In the genomic region with DNA sequence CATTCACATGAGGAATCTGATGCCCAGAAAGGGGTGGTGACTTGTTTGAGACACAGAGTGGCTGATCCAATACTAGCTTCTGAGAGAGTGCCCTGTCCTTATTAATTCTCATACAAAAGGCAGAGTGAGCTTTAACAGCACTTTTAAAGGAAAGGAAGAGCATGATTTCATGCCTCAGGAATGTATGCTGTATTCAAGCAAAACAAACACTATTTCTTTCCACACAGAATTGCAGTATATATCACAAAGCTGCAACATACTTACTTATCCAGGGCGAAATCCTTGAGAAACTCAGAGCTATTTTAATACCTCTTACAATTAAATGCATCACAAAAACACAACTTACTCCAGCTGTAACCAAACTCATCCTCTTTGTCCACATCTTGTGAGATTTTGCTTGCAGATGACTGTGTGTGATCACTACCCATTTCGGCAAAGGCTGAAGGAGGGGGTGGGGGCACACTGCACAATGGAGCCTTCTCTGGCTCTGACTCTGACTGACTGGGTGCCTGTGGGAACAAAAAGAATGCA, we compare ENCODE assay signal across 11 cellular contexts.
DNase-seq lines count a peak whose midpoint lies in the region; ATAC-seq and TF ChIP-seq lines count a peak whose summit lies in the region.
"Had no signal": no experiment of that assay in that cellular context is flagged by ENCODE, and none has a peak within 500 bp of the region (broad histone marks: within the 10 kb centered on the region; RNA-seq: fewer than 3 reads in every experiment).

No MANE protein-coding gene starts in this region.

- H3K9me3 ChIP-seq in mesenchymal stem cell (ENCODE audit: control insufficient read depth, low read length) = no peaks in the 10 kb centered on the region
- H3K9me3 ChIP-seq: BLaER1 treated with 17β-estradiol and CSF1 and Interleukin-3, amounts not matched to agents 10 nM and 100 nM; right lobe of liver had no signal

- WGBS in mesenchymal stem cell = 3% methylated on average over 2 of the region's 2 CpGs

- H3K27me3 ChIP-seq in ACC112 (ENCODE audit: insufficient read depth, low read length) = no peaks in the 10 kb centered on the region
- H3K27me3 ChIP-seq in mesenchymal stem cell (ENCODE audit: control insufficient read depth in 1 of 2, insufficient read depth in 1 of 2, low read length in 2 of 2) = no peaks in the 10 kb centered on the region
- H3K27me3 ChIP-seq: BLaER1 treated with 17β-estradiol and CSF1 and Interleukin-3, amounts not matched to agents 10 nM and 100 nM; right lobe of liver had no signal

- H3K18ac ChIP-seq in mesenchymal stem cell (ENCODE audit: low read depth in 1 of 2, low read length in 2 of 2) = peak overlapping the region in 1 of 2 experiments; percentile 18

- no peak overlapping the region for H2BK15ac ChIP-seq in mesenchymal stem cell (ENCODE audit: low read depth, poor library complexity, severe bottlenecking)

- no peak overlapping the region for H2BK5ac ChIP-seq in mesenchymal stem cell (ENCODE audit: low read depth, low read length, poor library complexity, severe bottlenecking)

- H3K27ac ChIP-seq in ACC112 (ENCODE audit: low read depth, low read length) (peak overlapping the region; percentile 77), coronary artery (peak overlapping the region in 1 of 2 donors; percentile 31), mesenchymal stem cell (ENCODE audit: low read length, poor library complexity, severe bottlenecking) (peak overlapping the region; percentile 95)
- H3K27ac ChIP-seq: BLaER1 treated with 17β-estradiol and CSF1 and Interleukin-3, amounts not matched to agents 10 nM and 100 nM; KMS-11 had no signal

- H3K9ac ChIP-seq in mesenchymal stem cell (ENCODE audit: low read length) = peak overlapping the region; percentile 56
- H3K9ac ChIP-seq: BLaER1 treated with 17β-estradiol and CSF1 and Interleukin-3, amounts not matched to agents 10 nM and 100 nM; KMS-11 had no signal

- H4K91ac ChIP-seq in mesenchymal stem cell (ENCODE audit: low read length) = no peak overlapping the region

- H2AFZ ChIP-seq in ACC112 (ENCODE audit: low read length, unreplicated experiment) (peak overlapping the region; percentile 62), mesenchymal stem cell (ENCODE audit: low read depth, low read length) (no peak overlapping the region)

- peaks cover 30% of the 10 kb centered on the region for H3K4me1 ChIP-seq in ACC112 (ENCODE audit: control insufficient read depth, insufficient read depth, low read length, unreplicated experiment)
- no peaks in the 10 kb centered on the region for H3K4me1 ChIP-seq in mesenchymal stem cell (ENCODE audit: control insufficient read depth, insufficient read depth, low read depth, low read length)
- H3K4me1 ChIP-seq: BLaER1 treated with 17β-estradiol and CSF1 and Interleukin-3, amounts not matched to agents 10 nM and 100 nM had no signal

- H3K4me2 ChIP-seq in mesenchymal stem cell (ENCODE audit: low read length, poor library complexity, severe bottlenecking) = peak overlapping the region; percentile 57
- H3K4me2 ChIP-seq: BLaER1 treated with 17β-estradiol and CSF1 and Interleukin-3, amounts not matched to agents 10 nM and 100 nM; KMS-11 had no signal

- peaks cover 7% of the 10 kb centered on the region for H3K79me1 ChIP-seq in mesenchymal stem cell (replicated peaks; ENCODE audit: low read length, poor library complexity, severe bottlenecking)

- H3K36me3 ChIP-seq in ACC112 (ENCODE audit: insufficient read depth, low read length) = peaks cover 20% of the 10 kb centered on the region; the same call in 1 of the 2 replicates
- H3K36me3 ChIP-seq in mesenchymal stem cell (ENCODE audit: control insufficient read depth in 1 of 2, insufficient read depth in 2 of 2, low read depth in 1 of 2, low read length in 2 of 2) = peaks cover 7 to 43% of the 10 kb centered on the region in 2 experiments
- H3K36me3 ChIP-seq: BLaER1 treated with 17β-estradiol and CSF1 and Interleukin-3, amounts not matched to agents 10 nM and 100 nM had no signal

- no peak overlapping the region for H2BK120ac ChIP-seq in mesenchymal stem cell (ENCODE audit: low read depth, low read length)

- no peak overlapping the region for H2AK5ac ChIP-seq in mesenchymal stem cell (ENCODE audit: low read length, severe bottlenecking)

- H3K4me3 ChIP-seq in ACC112 (ENCODE audit: low read depth, low read length) (peak overlapping the region; percentile 73), coronary artery (peak overlapping the region; percentile 23), mesenchymal stem cell (ENCODE audit: insufficient read depth in 1 of 2, low read depth in 1 of 2, low read length in 2 of 2) (peak overlapping the region in 1 of 2 experiments; percentile 22)
- H3K4me3 ChIP-seq: BLaER1 treated with 17β-estradiol and CSF1 and Interleukin-3, amounts not matched to agents 10 nM and 100 nM; right lobe of liver had no signal

- H4K8ac ChIP-seq in mesenchymal stem cell (ENCODE audit: low read length) = no peak overlapping the region

- no peaks in the 10 kb centered on the region for H3K79me2 ChIP-seq in ACC112 (ENCODE audit: control insufficient read depth, insufficient read depth, low read length, unreplicated experiment)

- H3K23ac ChIP-seq in mesenchymal stem cell (ENCODE audit: low read length in 2 of 2) = no peak overlapping the region

- ATAC-seq in HG02759 (IDR thresholded peaks at IDR 0.05; ENCODE audit: unreplicated experiment) (no peak), HG03095 (IDR thresholded peaks at IDR 0.05; ENCODE audit: unreplicated experiment) (no peak), GM19397 (IDR thresholded peaks at IDR 0.05; ENCODE audit: unreplicated experiment) (no peak)

- TF ChIP-seq CTCF in coronary artery (IDR thresholded peaks at IDR 0.05) = no peak

- no peak overlapping the region for H2BK12ac ChIP-seq in mesenchymal stem cell (ENCODE audit: low read length in 2 of 2)

- H3K14ac ChIP-seq in mesenchymal stem cell (ENCODE audit: low read length in 2 of 2) = no peak overlapping the region

- peak overlapping the region in 1 of 2 experiments; percentile 46 for H3K4ac ChIP-seq in mesenchymal stem cell (ENCODE audit: low read depth in 1 of 2, low read length in 2 of 2)

- peak; percentile 88 for DNase-seq in M059J (ENCODE audit: low read depth)
- DNase-seq in coronary artery (ENCODE audit: low spot score) = no peak
- DNase-seq in mesenchymal stem cell = peak; percentile 86
- no peak for DNase-seq in SKM-1 (lab: John Stamatoyannopoulos, UW; ENCODE audit: unreplicated experiment)
- DNase-seq: right lobe of liver had no signal

Comparison
In these comparisons a context has a peak if more than half of its experiments do, and no peak if none do; other contexts are left out.
1. DNase-seq: peak in M059J (single experiment) and mesenchymal stem cell (single experiment); none in coronary artery (single experiment) and SKM-1 (single experiment).